Comparison of ENCODE assay signal across 25 cellular contexts in the genomic region with DNA sequence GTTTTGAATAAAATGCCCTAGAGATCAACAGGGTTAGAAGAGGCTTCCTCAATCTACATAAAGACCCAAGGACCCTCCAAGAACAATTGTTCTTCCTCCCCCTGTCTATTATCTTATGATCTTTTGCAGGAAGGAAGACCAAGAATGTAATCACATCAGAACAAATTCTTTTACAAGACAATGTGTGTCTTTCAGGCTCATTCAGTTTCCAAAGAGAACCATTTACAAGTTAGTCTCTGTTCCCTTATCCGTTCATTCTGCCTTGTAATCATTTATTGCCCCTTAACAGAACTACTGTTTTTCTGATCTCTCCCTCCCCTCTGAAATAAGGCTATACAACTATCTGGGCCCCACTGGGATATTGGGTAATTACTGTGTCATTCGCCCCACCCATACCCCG. TPM values are rescaled to one million over a fixed set of nuclear protein-coding genes. Genes with fewer than 3 reads are reported as not detected.
A peak's percentile ranks its signal among the peaks of the same experiment; 100 is the strongest.
DNase-seq lines count a peak whose midpoint lies in the region; ATAC-seq and TF ChIP-seq lines count a peak whose summit lies in the region.
"Had no signal": no experiment of that assay in that cellular context is flagged by ENCODE, and none has a peak within 500 bp of the region (broad histone marks: within the 10 kb centered on the region; RNA-seq: fewer than 3 reads in every experiment).

No MANE protein-coding gene starts in this region.

- H3K4me1 ChIP-seq in PC-9 (replicated peaks; ENCODE audit: insufficient read depth): peaks cover 23% of the 10 kb centered on the region
- peaks cover 11% of the 10 kb centered on the region for H3K4me1 ChIP-seq in mesodermal cell (ENCODE audit: control insufficient read depth, insufficient read depth, low read length, poor library complexity, severe bottlenecking)
- H3K4me1 ChIP-seq: SJCRH30 had no signal

- peak; percentile 92 for DNase-seq in COLO829 (ENCODE audit: low spot score)
- DNase-seq in PC-9: no peak
- DNase-seq in endothelial cell (ENCODE audit: low spot score): no peak
- DNase-seq in GM13976 (ENCODE audit: low spot score): no peak
- no peak for DNase-seq in DMS153 (lab: John Stamatoyannopoulos, UW)
- DNase-seq in stimulated activated CD4-positive, alpha-beta T cell treated with anti-CD3 and anti-CD28 coated beads, Interleukin-12 subunit alpha, Interleukin-12 subunit beta, amount 100 ng/mL, for 4 hours: no peak
- DNase-seq: activated CD4-positive, alpha-beta T cell treated with anti-CD3 and anti-CD28 coated beads for 1 hour; activated effector memory CD4-positive, alpha-beta T cell treated with anti-CD3 and anti-CD28 coated beads, Interleukin-2, amount 50 U/mL, for 16 hours; activated naive CD8-positive, alpha-beta T cell treated with anti-CD3 and anti-CD28 coated beads, Interleukin-2, amount 10 ng/mL, durations not matched to agents 7 days and 5 days; AML-193; DMS79 treated with DMSO at 0.1 percent for 48 hours; effector CD8-positive, alpha-beta T cell; MM.1S; NCI-H1417; NCI-H2081 treated with DMSO at 0.1 percent for 48 hours; Peyer's patch; SJCRH30; T-cell; thyroid gland had no signal

- peak overlapping the region; percentile 65 for H2AFZ ChIP-seq in PC-9

- H3K36me3 ChIP-seq in PC-9 (ENCODE audit: low read depth) (no peaks in the 10 kb centered on the region), mesodermal cell (ENCODE audit: control insufficient read depth, insufficient read depth, low read length) (no peaks in the 10 kb centered on the region)
- H3K36me3 ChIP-seq: Peyer's patch, SJCRH30, thyroid gland had no signal

- no peak for ATAC-seq in GM18868 (IDR thresholded peaks at IDR 0.05; ENCODE audit: unreplicated experiment)
- ATAC-seq: sciatic nerve, T-cell had no signal

- no peak overlapping the region for H3K4me3 Mint-ChIP-seq in endothelial cell (ENCODE audit: unreplicated experiment)
- H3K4me3 Mint-ChIP-seq: activated naive CD8-positive, alpha-beta T cell treated with anti-CD3 and anti-CD28 coated beads, Interleukin-2, amount 10 ng/mL, durations not matched to agents 7 days and 5 days; nephron; stimulated activated naive CD8-positive, alpha-beta T cell treated with anti-CD3 and anti-CD28 coated beads, Interleukin-15, Interleukin-2, amounts not matched to agents 100 ng/mL and 50 ng/mL, for 24 hours; T-cell had no signal

- peaks cover 15% of the 10 kb centered on the region for H3K4me1 Mint-ChIP-seq in endothelial cell (ENCODE audit: unreplicated experiment)
- H3K4me1 Mint-ChIP-seq: nephron, T-cell had no signal

- POLR2A ChIA-PET in PC-9 (lab: Charles Lee; ENCODE audit: unreplicated experiment): no interaction called here

- H3K27ac ChIP-seq in PC-9: peak overlapping the region; percentile 85
- H3K27ac ChIP-seq in mesodermal cell (ENCODE audit: low read depth, low read length, severe bottlenecking): peak overlapping the region; percentile 53
- H3K27ac ChIP-seq: SJCRH30, thyroid gland had no signal

- no TSS peak for BruUV-seq in PC-9 (replicated peaks; lab: Mats Ljungman, UMichigan)

- H3K27me3 Mint-ChIP-seq in endothelial cell (ENCODE audit: unreplicated experiment): peaks cover 2% of the 10 kb centered on the region
- H3K27me3 Mint-ChIP-seq: stimulated activated naive CD8-positive, alpha-beta T cell treated with anti-CD3 and anti-CD28 coated beads, Interleukin-15, Interleukin-2, amounts not matched to agents 100 ng/mL and 50 ng/mL, for 24 hours had no signal

- intact Hi-C loops in PC-9 (cut with micrococcal nuclease; ENCODE audit: unreplicated experiment): no loop called here

- H3K4me2 ChIP-seq in PC-9: peak overlapping the region; percentile 63

- no peaks in the 10 kb centered on the region for H3K79me2 ChIP-seq in PC-9 (ENCODE audit: low read depth)

- 40% methylated on average over 1 of the region's 3 CpGs; no CpG with 5 or more reads in 1 of the 2 experiments for WGBS in mesodermal cell (ENCODE audit: insufficient coverage in 2 of 2), 2 experiments

- peak overlapping the region; percentile 61 for H3K27ac Mint-ChIP-seq in endothelial cell (ENCODE audit: unreplicated experiment)
- H3K27ac Mint-ChIP-seq: activated naive CD8-positive, alpha-beta T cell treated with anti-CD3 and anti-CD28 coated beads, Interleukin-2, amount 10 ng/mL, durations not matched to agents 7 days and 5 days; stimulated activated naive CD8-positive, alpha-beta T cell treated with anti-CD3 and anti-CD28 coated beads, Interleukin-15, Interleukin-2, amounts not matched to agents 100 ng/mL and 50 ng/mL, for 24 hours; T-cell had no signal

- no peaks in the 10 kb centered on the region for H3K9me3 ChIP-seq in PC-9 (ENCODE audit: insufficient read depth, low read depth)
- H3K9me3 ChIP-seq in mesodermal cell (ENCODE audit: control insufficient read depth, low read length): no peaks in the 10 kb centered on the region
- H3K9me3 ChIP-seq: mucosa of descending colon, Peyer's patch, SJCRH30, thyroid gland had no signal

- H3K27me3 ChIP-seq in PC-9 (ENCODE audit: insufficient read depth, low read depth): no peaks in the 10 kb centered on the region
- H3K27me3 ChIP-seq: Peyer's patch, thyroid gland had no signal

- H3K9me3 Mint-ChIP-seq in endothelial cell (ENCODE audit: unreplicated experiment): no peaks in the 10 kb centered on the region
- H3K9me3 Mint-ChIP-seq: activated naive CD8-positive, alpha-beta T cell treated with anti-CD3 and anti-CD28 coated beads, Interleukin-2, amount 10 ng/mL, durations not matched to agents 7 days and 5 days; nephron; stimulated activated naive CD8-positive, alpha-beta T cell treated with anti-CD3 and anti-CD28 coated beads, Interleukin-15, Interleukin-2, amounts not matched to agents 100 ng/mL and 50 ng/mL, for 24 hours; T-cell had no signal

- no peaks in the 10 kb centered on the region for H3K9me2 ChIP-seq in PC-9 (ENCODE audit: insufficient read depth)

- TF ChIP-seq CTCF in PC-9 (conservative IDR thresholded peaks at IDR 0.05) (no peak), endothelial cell (IDR thresholded peaks at IDR 0.05; ENCODE audit: unreplicated experiment) (no peak), GM13976 (IDR thresholded peaks at IDR 0.05; ENCODE audit: borderline replicate concordance, control extremely low read depth, extremely low read depth, insufficient read depth, missing control alignments) (no peak)

- in situ Hi-C loops in GM13976 (cut with MboI; ENCODE audit: low sequenced_read_pairs, unreplicated experiment): no loop called here

- no peaks in the 10 kb centered on the region for H4K20me1 ChIP-seq in PC-9 (ENCODE audit: insufficient read depth)

- H3K4me3 ChIP-seq in PC-9 (no peak overlapping the region), mesodermal cell (ENCODE audit: extremely low read depth, insufficient read depth, low read length, poor library complexity, severe bottlenecking) (no peak overlapping the region)
- H3K4me3 ChIP-seq: mucosa of descending colon, Peyer's patch, SJCRH30, thyroid gland had no signal

- H3K36me3 Mint-ChIP-seq in endothelial cell (ENCODE audit: low read depth, unreplicated experiment): no peaks in the 10 kb centered on the region
- H3K36me3 Mint-ChIP-seq: activated naive CD8-positive, alpha-beta T cell treated with anti-CD3 and anti-CD28 coated beads, Interleukin-2, amount 10 ng/mL, durations not matched to agents 7 days and 5 days; T-cell had no signal

- peaks cover 37% of the 10 kb centered on the region for H3F3A ChIP-seq in PC-9 (ENCODE audit: insufficient read depth, low read depth)

- CTCF ChIA-PET in PC-9 (lab: Charles Lee): no interaction called here

RNA-seq across cellular contexts. Expression of a gene that starts 5.6 kb away (rescaled TPM):
- total RNA-seq in PC-9 (2021): 166 and 182 TPM in 2 replicates
- 79.9 TPM for total RNA-seq in endothelial cell (ENCODE audit: unreplicated experiment)
- 65.9 TPM for polyA plus RNA-seq in mesodermal cell (2013, experiment 1 of 2)
- 62.9 TPM for polyA plus RNA-seq in mesodermal cell (2013, experiment 2 of 2)
